ENCODE assay signal across 15 cellular contexts in genomic region chrX:40587623-40588022, GRCh38. TPM values are rescaled to one million over a fixed set of nuclear protein-coding genes. Genes with fewer than 3 reads are reported as not detected.
"Had no signal": no experiment of that assay in that cellular context is flagged by ENCODE, and none has a peak within 500 bp of the region (broad histone marks: within the 10 kb centered on the region; RNA-seq: fewer than 3 reads in every experiment).

No MANE protein-coding gene starts in this region.

RNA-seq across cellular contexts. Expression of gene MPC1L, which starts 35.6 kb away (rescaled TPM):
- total RNA-seq: activated CD8-positive, alpha-beta memory T cell treated with anti-CD3 and anti-CD28 coated beads for 36 hours; activated CD8-positive, alpha-beta T cell treated with anti-CD3 and anti-CD28 coated beads for 36 hours; activated T-cell treated with anti-CD3 and anti-CD28 coated beads, Interleukin-2, amount 50 U/mL, for 4 hours; ascending aorta; body of pancreas; breast epithelium; K562; M059J; PC-3; Peyer's patch; SJSA1; T-helper 17 cell; WTC11 had no signal
- polyA plus RNA-seq: adipose tissue, K562, SK-N-SH had no signal
